Comparison of ENCODE assay signal across 20 cellular contexts in the genomic region with DNA sequence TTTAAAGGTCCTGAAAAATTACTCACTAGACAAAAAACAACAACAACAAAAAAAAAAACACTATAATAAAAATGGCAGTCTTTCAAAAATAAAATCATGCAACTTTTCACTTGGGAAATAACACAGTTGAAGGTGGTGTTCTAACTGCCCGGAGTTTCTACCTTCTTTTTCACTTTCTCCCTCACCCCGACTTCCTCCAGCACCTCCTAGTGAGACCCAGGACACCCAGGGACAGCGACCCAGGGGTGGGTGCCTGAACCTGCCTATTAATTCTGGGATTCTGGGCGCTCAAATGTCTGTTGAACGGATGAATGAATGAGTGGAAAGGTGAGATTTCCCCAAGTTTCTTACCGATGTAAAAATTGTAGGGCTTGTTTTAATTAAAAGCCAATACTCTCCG. TPM values are rescaled to one million over a fixed set of nuclear protein-coding genes. Genes with fewer than 3 reads are reported as not detected.
A peak's percentile ranks its signal among the peaks of the same experiment; 100 is the strongest.
DNase-seq lines count a peak whose midpoint lies in the region; ATAC-seq and TF ChIP-seq lines count a peak whose summit lies in the region.
"Had no signal": no experiment of that assay in that cellular context is flagged by ENCODE, and none has a peak within 500 bp of the region (broad histone marks: within the 10 kb centered on the region; RNA-seq: fewer than 3 reads in every experiment).

No MANE protein-coding gene starts in this region.

- H3K4me2 ChIP-seq in neuronal stem cell (ENCODE audit: insufficient read depth, low read length, poor library complexity, severe bottlenecking) = no peak overlapping the region

- no peak overlapping the region for H2BK120ac ChIP-seq in neuronal stem cell (ENCODE audit: low read depth, low read length)

- H3K36me3 ChIP-seq in CD8-positive, alpha-beta T cell (ENCODE audit: insufficient read depth, low read length) = no peaks in the 10 kb centered on the region
- H3K36me3 ChIP-seq in HUES6 (ENCODE audit: control insufficient read depth, insufficient read depth, low read length) (no peaks in the 10 kb centered on the region), neuronal stem cell (replicated peaks in 1 of 2; ENCODE audit: control insufficient read depth in 2 of 2, insufficient read depth in 2 of 2, low read length in 2 of 2) (peaks cover 0 to 27% of the 10 kb centered on the region in 2 donors), A673 (ENCODE audit: insufficient read depth, low read length, poor library complexity, severe bottlenecking) (no peaks in the 10 kb centered on the region)

- peaks cover 35% of the 10 kb centered on the region for H3K27me3 Mint-ChIP-seq in CD8-positive, alpha-beta T cell (ENCODE audit: low read depth)
- H3K27me3 Mint-ChIP-seq in glutamatergic neuron (ENCODE audit: unreplicated experiment) = peaks cover 15% of the 10 kb centered on the region

- H3K27ac Mint-ChIP-seq in CD8-positive, alpha-beta T cell = no peak overlapping the region
- no peak overlapping the region for H3K27ac Mint-ChIP-seq in glutamatergic neuron (ENCODE audit: unreplicated experiment)

- POLR2A ChIA-PET in CD8-positive, alpha-beta T cell (lab: Charles Lee) = no interaction called here
- POLR2A ChIA-PET in A673 (lab: Charles Lee; ENCODE audit: low non-redundant PET) = no interaction called here

- no peak for DNase-seq in CD8-positive, alpha-beta T cell
- DNase-seq in glutamatergic neuron = no peak
- no peak for DNase-seq in neuronal stem cell (ENCODE audit: low spot score)
- DNase-seq in amniotic stem cell (lab: John Stamatoyannopoulos, UW) = no peak
- no peak for DNase-seq in A673 (ENCODE audit: low spot score)
- DNase-seq in NOMO-1 (lab: John Stamatoyannopoulos, UW; ENCODE audit: unreplicated experiment in 2 of 2) = no peak
- DNase-seq: C1 segment of cervical spinal cord, COR-L47, DMS153, KG1, NCI-H1048, NCI-H146, NCI-H2081 treated with DMSO at 0.1 percent for 48 hours, NCI-H510A, NCI-H82 had no signal

- H3K18ac ChIP-seq in neuronal stem cell (ENCODE audit: low read length) = no peak overlapping the region

- no peak for TF ChIP-seq CTCF in CD8-positive, alpha-beta T cell (IDR thresholded peaks at IDR 0.05)
- no peak for TF ChIP-seq CTCF in glutamatergic neuron (IDR thresholded peaks at IDR 0.05; ENCODE audit: partially characterized antibody, unreplicated experiment)
- TF ChIP-seq CTCF in A673 (conservative IDR thresholded peaks at IDR 0.05; ENCODE audit: low read depth, low read length) = no peak

- no peak overlapping the region for H2AK5ac ChIP-seq in neuronal stem cell (ENCODE audit: low read depth, low read length)

- peaks cover 4% of the 10 kb centered on the region for H3K4me1 Mint-ChIP-seq in CD8-positive, alpha-beta T cell (ENCODE audit: low read depth)
- peaks cover 3% of the 10 kb centered on the region for H3K4me1 Mint-ChIP-seq in glutamatergic neuron (ENCODE audit: low read depth, unreplicated experiment)

- H2AFZ ChIP-seq in neuronal stem cell (ENCODE audit: low read length) = peak overlapping the region; percentile 94

- no peak overlapping the region for H3K14ac ChIP-seq in neuronal stem cell (ENCODE audit: low read length)

- H2BK12ac ChIP-seq in neuronal stem cell (ENCODE audit: low read length) = no peak overlapping the region

- intact Hi-C loops in CD8-positive, alpha-beta T cell (cut with DNase I, micrococcal nuclease) = no loop called here
- intact Hi-C loops in A673 (cut with micrococcal nuclease; ENCODE audit: unreplicated experiment) = no loop called here

- H3K27ac ChIP-seq in CD8-positive, alpha-beta T cell (ENCODE audit: low read depth, low read length) = no peak overlapping the region
- H3K27ac ChIP-seq in HUES6 (ENCODE audit: low read depth, low read length) (no peak overlapping the region), neuronal stem cell (replicated peaks; ENCODE audit: low read length) (no peak overlapping the region), A673 (ENCODE audit: low read depth, low read length, poor library complexity, severe bottlenecking) (no peak overlapping the region)

- no peaks in the 10 kb centered on the region for H3K9me3 Mint-ChIP-seq in CD8-positive, alpha-beta T cell
- H3K9me3 Mint-ChIP-seq in glutamatergic neuron (ENCODE audit: unreplicated experiment) = peaks cover 3% of the 10 kb centered on the region

- H3K9ac ChIP-seq in HUES6 (ENCODE audit: low read length) (peak overlapping the region; percentile 55), neuronal stem cell (ENCODE audit: low read depth, low read length, poor library complexity) (no peak overlapping the region)

- H3K79me1 ChIP-seq in neuronal stem cell (ENCODE audit: low read depth, low read length) = no peaks in the 10 kb centered on the region

- peak overlapping the region; percentile 11 for H3K4me3 Mint-ChIP-seq in CD8-positive, alpha-beta T cell
- H3K4me3 Mint-ChIP-seq in glutamatergic neuron (ENCODE audit: unreplicated experiment) = peak overlapping the region; percentile 64

- no peak overlapping the region for H3K4me3 ChIP-seq in CD8-positive, alpha-beta T cell (ENCODE audit: low read depth, low read length)
- peak overlapping the region; percentile 66 for H3K4me3 ChIP-seq in HUES6 (ENCODE audit: low read depth, low read length)
- H3K4me3 ChIP-seq in neuronal stem cell (ENCODE audit: low read length in 2 of 2) = peak overlapping the region in 1 of 2 donors; percentile 76
- H3K4me3 ChIP-seq in A673 (ENCODE audit: low read depth, low read length, poor library complexity, severe bottlenecking) = no peak overlapping the region

- H3K23ac ChIP-seq in neuronal stem cell (ENCODE audit: low read depth, low read length, poor library complexity) = no peak overlapping the region

- WGBS in neuronal stem cell (ENCODE audit: extremely low coverage in 2 of 2, insufficient read length in 2 of 2, insufficient replicate concordance in 1 of 2), 2 donors = no CpG with 5 or more reads among the region's 7 CpGs

- H3K36me3 Mint-ChIP-seq in CD8-positive, alpha-beta T cell = no peaks in the 10 kb centered on the region
- H3K36me3 Mint-ChIP-seq in glutamatergic neuron (ENCODE audit: unreplicated experiment) = no peaks in the 10 kb centered on the region

- no peak overlapping the region for H2BK5ac ChIP-seq in neuronal stem cell (ENCODE audit: low read length)

- no peak overlapping the region for H2BK15ac ChIP-seq in neuronal stem cell (ENCODE audit: low read length)

- H3K4ac ChIP-seq in neuronal stem cell (ENCODE audit: low read length) = no peak overlapping the region

- peaks cover 16% of the 10 kb centered on the region for H3K27me3 ChIP-seq in CD8-positive, alpha-beta T cell (ENCODE audit: insufficient read depth, low read length)
- H3K27me3 ChIP-seq in HUES6 (ENCODE audit: control insufficient read depth, insufficient read depth, low read length) = peaks cover 95% of the 10 kb centered on the region
- H3K27me3 ChIP-seq in neuronal stem cell (ENCODE audit: control insufficient read depth in 3 of 3, insufficient read depth in 3 of 3, low read depth in 1 of 3, low read length in 3 of 3) = peaks cover 0 to 83% (median 36%) of the 10 kb centered on the region in 3 experiments
- peaks cover 69% of the 10 kb centered on the region for H3K27me3 ChIP-seq in A673 (replicated peaks; ENCODE audit: insufficient read depth, low read depth, low read length, poor library complexity)

- CTCF ChIA-PET in CD8-positive, alpha-beta T cell (lab: Charles Lee) = interaction anchor here (1.1 kb wide), 1 partner anchor 12 kb away, joined by 4 read pairs; no protein-coding TSS in a partner anchor
- CTCF ChIA-PET in A673 (lab: Charles Lee) = no interaction called here

- no peaks in the 10 kb centered on the region for H3K9me3 ChIP-seq in CD8-positive, alpha-beta T cell (ENCODE audit: low read length)
- H3K9me3 ChIP-seq in HUES6 (ENCODE audit: control insufficient read depth, insufficient read depth, low read depth, low read length) (no peaks in the 10 kb centered on the region), neuronal stem cell (replicated peaks in 1 of 2; ENCODE audit: control insufficient read depth in 2 of 2, insufficient read depth in 1 of 2, low read depth in 1 of 2, low read length in 2 of 2) (peaks cover 3 to 13% of the 10 kb centered on the region in 2 donors), A673 (ENCODE audit: low read depth, low read length, poor library complexity, severe bottlenecking) (peaks cover 4% of the 10 kb centered on the region)

- no peak overlapping the region for H4K91ac ChIP-seq in neuronal stem cell (ENCODE audit: low read depth, low read length, poor library complexity)

- no peak overlapping the region for H4K8ac ChIP-seq in neuronal stem cell (ENCODE audit: low read depth, low read length)

- H3K4me1 ChIP-seq in CD8-positive, alpha-beta T cell (ENCODE audit: insufficient read depth, low read length) = no peaks in the 10 kb centered on the region
- H3K4me1 ChIP-seq in HUES6 (ENCODE audit: control insufficient read depth, insufficient read depth, low read length) (peaks cover 54% of the 10 kb centered on the region), neuronal stem cell (ENCODE audit: control insufficient read depth in 2 of 2, insufficient read depth in 1 of 2, low read depth in 1 of 2, low read length in 2 of 2) (peaks cover 6 to 29% of the 10 kb centered on the region in 2 donors), A673 (ENCODE audit: insufficient read depth, low read length, poor library complexity, severe bottlenecking) (no peaks in the 10 kb centered on the region)

- no TSS peak for BruUV-seq in A673 (replicated peaks; lab: Mats Ljungman, UMichigan)

- ATAC-seq in CD8-positive, alpha-beta T cell = no peak
- ATAC-seq in GM21526 (IDR thresholded peaks at IDR 0.05; ENCODE audit: low FRiP score, unreplicated experiment) = no peak
- ATAC-seq: HepG2, Panc1, Right ventricle myocardium inferior had no signal

RNA-seq across cellular contexts. Expression of gene FZD10, which starts 2.0 kb away (rescaled TPM):
- not detected for total RNA-seq in CD8-positive, alpha-beta T cell
- total RNA-seq in glutamatergic neuron (ENCODE audit: unreplicated experiment) (not detected), A673 (2021) (not detected in 2 replicates)
- polyA plus RNA-seq in neuronal stem cell (2013, experiment 1 of 2) = 0.38 TPM
- 0.36 TPM for polyA plus RNA-seq in neuronal stem cell (2013, experiment 2 of 2)
- total RNA-seq: HepG2, Right ventricle myocardium inferior had no signal
- polyA plus RNA-seq: HepG2 had no signal
